Comparison of ENCODE assay signal across 1 cellular context in genomic region chr12:78406213-78406612, GRCh38.
TF ChIP-seq lines count a peak whose summit lies in the region.

No MANE protein-coding gene starts in this region.

TF ChIP-seq in H1, 55 proteins besides CTCF, POLR2A, EP300 and RAD21:
- TF ChIP-seq CHD7 (IDR thresholded peaks at IDR 0.05; ENCODE audit: insufficient replicate concordance, low read length) (no peak), ATF3 (IDR thresholded peaks at IDR 0.05; ENCODE audit: insufficient read depth, low read depth, low read length) (no peak)
